ENCODE assay signal across 9 cellular contexts in genomic region chr10:93071674-93072224, GRCh38. TPM values are rescaled to one million over a fixed set of nuclear protein-coding genes. Genes with fewer than 3 reads are reported as not detected.
DNase-seq lines count a peak whose midpoint lies in the region; TF ChIP-seq lines count a peak whose summit lies in the region.
"Had no signal": no experiment of that assay in that cellular context is flagged by ENCODE, and none has a peak within 500 bp of the region (broad histone marks: within the 10 kb centered on the region; RNA-seq: fewer than 3 reads in every experiment).

No MANE protein-coding gene starts in this region.

- CTCF ChIA-PET in MCF 10A (lab: Yijun Ruan, JAX) (interaction anchor here (0.6 kb wide), 1 partner anchor 63 kb away, joined by 4 read pairs; no protein-coding TSS in a partner anchor), HEK293T (lab: Yijun Ruan, JAX) (interaction anchor here (1.0 kb wide), 1 partner anchor 44 kb away, joined by 3 read pairs; no protein-coding TSS in a partner anchor)

- no peaks in the 10 kb centered on the region for H3K4me1 Mint-ChIP-seq in MCF 10A (ENCODE audit: insufficient read depth, unreplicated experiment)

- H3K9me3 Mint-ChIP-seq in MCF 10A (ENCODE audit: unreplicated experiment) = no peaks in the 10 kb centered on the region

- peaks cover 74% of the 10 kb centered on the region for H3K27me3 Mint-ChIP-seq in MCF 10A (ENCODE audit: insufficient read depth, unreplicated experiment)

- POLR2A ChIA-PET in MCF 10A (lab: Yijun Ruan, JAX) (no interaction called here), HEK293T (lab: Yijun Ruan, JAX) (no interaction called here)

- H3K27me3 ChIP-seq in HUES48 (ENCODE audit: control insufficient read depth, insufficient read depth, low read length) = peaks cover 99% of the 10 kb centered on the region

- H3K27ac ChIP-seq in HUES48 (ENCODE audit: low read depth, low read length) = no peak overlapping the region
- H3K27ac ChIP-seq in mesodermal cell (ENCODE audit: low read depth, low read length, severe bottlenecking) = no peak overlapping the region

- no peak overlapping the region for H3K9ac ChIP-seq in HUES48 (ENCODE audit: low read depth, low read length)

- no peak overlapping the region for H3K27ac Mint-ChIP-seq in MCF 10A (ENCODE audit: low read depth, unreplicated experiment)

- H3K4me3 Mint-ChIP-seq in MCF 10A (ENCODE audit: unreplicated experiment) = peak overlapping the region; percentile 65

- no peak for TF ChIP-seq CTCF in MCF 10A (IDR thresholded peaks at IDR 0.05; ENCODE audit: unreplicated experiment)

- WGBS in mesodermal cell (ENCODE audit: insufficient coverage in 2 of 2), 2 experiments = 1 to 2% methylated on average over 28 to 36 of the region's 37 CpGs

- intact Hi-C loops in MCF 10A (cut with micrococcal nuclease) = loop anchor here (2.0 kb wide), 1 partner anchor 65 kb away; no protein-coding TSS in a partner anchor

- peaks cover 48% of the 10 kb centered on the region for H3K4me1 ChIP-seq in HUES48 (ENCODE audit: control insufficient read depth, insufficient read depth, low read length)
- peaks cover 13% of the 10 kb centered on the region for H3K4me1 ChIP-seq in mesodermal cell (ENCODE audit: control insufficient read depth, insufficient read depth, low read length, poor library complexity, severe bottlenecking)

- BruUV-seq in MCF 10A (replicated peaks; lab: Mats Ljungman, UMichigan) = no TSS peak

- H3K4me3 ChIP-seq in HUES48 (ENCODE audit: low read depth, low read length) (peak overlapping the region; percentile 67), mesodermal cell (ENCODE audit: extremely low read depth, insufficient read depth, low read length, poor library complexity, severe bottlenecking) (peak overlapping the region; percentile 18)

- H3K36me3 Mint-ChIP-seq in MCF 10A (ENCODE audit: insufficient read depth, unreplicated experiment) = no peaks in the 10 kb centered on the region

- DNase-seq in 8988T = peak; percentile 94
- DNase-seq in MCF 10A (ENCODE audit: unreplicated experiment) = no peak
- DNase-seq in stimulated activated CD4-positive, alpha-beta T cell treated with anti-CD3 and anti-CD28 coated beads, Interleukin-2, amount 100 ng/mL, for 24 hours = no peak
- no peak for DNase-seq in HEK293T (ENCODE audit: extremely low spot score)
- DNase-seq in stimulated activated naive CD4-positive, alpha-beta T cell (lab: John Stamatoyannopoulos, UW) = no peak
- no peak for DNase-seq in foreskin melanocyte
- DNase-seq: NCI-H2171 had no signal

- H3K9me3 ChIP-seq in HUES48 (ENCODE audit: control insufficient read depth, insufficient read depth, low read length) = no peaks in the 10 kb centered on the region
- no peaks in the 10 kb centered on the region for H3K9me3 ChIP-seq in mesodermal cell (ENCODE audit: control insufficient read depth, low read length)

- H3K36me3 ChIP-seq in HUES48 (ENCODE audit: control insufficient read depth, insufficient read depth, low read length) = peaks cover 4% of the 10 kb centered on the region
- H3K36me3 ChIP-seq in mesodermal cell (ENCODE audit: control insufficient read depth, insufficient read depth, low read length) = no peaks in the 10 kb centered on the region

TF ChIP-seq in HEK293T, 16 proteins besides CTCF, POLR2A, EP300 and RAD21:
- TF ChIP-seq CTBP1 (IDR thresholded peaks at IDR 0.05; ENCODE audit: borderline replicate concordance) (no peak), L3MBTL2 (conservative IDR thresholded peaks at IDR 0.05) (no peak), HDGF (IDR thresholded peaks at IDR 0.05; ENCODE audit: borderline replicate concordance) (no peak), LEF1 (IDR thresholded peaks at IDR 0.05; ENCODE audit: borderline replicate concordance) (no peak), FOXM1 (IDR thresholded peaks at IDR 0.05; ENCODE audit: borderline replicate concordance) (no peak), NFRKB (IDR thresholded peaks at IDR 0.05) (no peak), TARDBP (IDR thresholded peaks at IDR 0.05) (no peak), ELF4 (IDR thresholded peaks at IDR 0.05) (no peak), FOXK2 (IDR thresholded peaks at IDR 0.05) (no peak), ARNT (IDR thresholded peaks at IDR 0.05) (no peak), ZNF384 (IDR thresholded peaks at IDR 0.05) (no peak), BHLHE40 (IDR thresholded peaks at IDR 0.05; ENCODE audit: borderline replicate concordance) (no peak), FOXA1 (IDR thresholded peaks at IDR 0.05) (no peak), SP1 (IDR thresholded peaks at IDR 0.05) (no peak), SUZ12 (IDR thresholded peaks at IDR 0.05) (no peak)
- TF ChIP-seq, protein P1, sequence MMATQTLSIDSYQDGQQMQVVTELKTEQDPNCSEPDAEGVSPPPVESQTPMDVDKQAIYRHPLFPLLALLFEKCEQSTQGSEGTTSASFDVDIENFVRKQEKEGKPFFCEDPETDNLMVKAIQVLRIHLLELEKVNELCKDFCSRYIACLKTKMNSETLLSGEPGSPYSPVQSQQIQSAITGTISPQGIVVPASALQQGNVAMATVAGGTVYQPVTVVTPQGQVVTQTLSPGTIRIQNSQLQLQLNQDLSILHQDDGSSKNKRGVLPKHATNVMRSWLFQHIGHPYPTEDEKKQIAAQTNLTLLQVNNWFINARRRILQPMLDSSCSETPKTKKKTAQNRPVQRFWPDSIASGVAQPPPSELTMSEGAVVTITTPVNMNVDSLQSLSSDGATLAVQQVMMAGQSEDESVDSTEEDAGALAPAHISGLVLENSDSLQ (IDR thresholded peaks at IDR 0.05) = no peak

RNA-seq across cellular contexts. Expression of gene CYP26A1, which starts 1.9 kb away (rescaled TPM):
- total RNA-seq in MCF 10A (2022) = not detected in 2 replicates
- 3.7 TPM for polyA plus RNA-seq in mesodermal cell (2013, experiment 1 of 2)
- 6.7 TPM for polyA plus RNA-seq in mesodermal cell (2013, experiment 2 of 2)

RNA-seq across cellular contexts. Expression of gene CYP26C1, which starts 11.2 kb away (rescaled TPM):
- total RNA-seq in MCF 10A (2022) = 0.07 and 0.14 TPM in 2 replicates
- polyA plus RNA-seq in mesodermal cell (2013, experiment 1 of 2) = 0.88 TPM
- polyA plus RNA-seq in mesodermal cell (2013, experiment 2 of 2) = 0.40 TPM
